18 cellular contexts compared by ENCODE assay signal in the genomic region with DNA sequence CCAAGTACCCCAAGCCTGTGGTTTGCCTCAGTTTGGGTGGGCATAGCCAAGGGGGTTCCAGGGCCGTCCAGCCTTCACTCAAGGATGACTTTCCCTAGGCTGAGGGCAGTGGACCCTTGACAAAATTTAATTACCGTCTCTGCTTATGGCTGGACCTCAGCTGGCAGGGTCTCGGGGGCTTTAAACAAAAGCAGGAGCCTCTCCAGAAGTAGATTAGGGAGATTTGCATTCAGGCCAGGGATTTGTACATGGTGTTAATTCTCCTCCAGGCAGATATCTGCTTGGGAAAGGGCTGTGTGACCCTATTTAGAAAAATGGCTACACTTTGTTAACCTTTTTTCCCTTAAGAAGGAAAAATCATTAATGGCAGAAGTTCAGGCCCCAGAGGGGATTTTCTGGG.
A peak's percentile ranks its signal among the peaks of the same experiment; 100 is the strongest.
DNase-seq lines count a peak whose midpoint lies in the region; ATAC-seq and TF ChIP-seq lines count a peak whose summit lies in the region.
"Had no signal": no experiment of that assay in that cellular context is flagged by ENCODE, and none has a peak within 500 bp of the region (broad histone marks: within the 10 kb centered on the region; RNA-seq: fewer than 3 reads in every experiment).

No MANE protein-coding gene starts in this region.

- H3K27me3 Mint-ChIP-seq in type B pancreatic cell (no peaks in the 10 kb centered on the region), MCF 10A (ENCODE audit: insufficient read depth, unreplicated experiment) (no peaks in the 10 kb centered on the region)

- no peak overlapping the region for H3K56ac ChIP-seq in mesendoderm (ENCODE audit: low read length)

- H3K79me2 ChIP-seq in SK-N-SH (ENCODE audit: insufficient read depth) (no peaks in the 10 kb centered on the region), mesendoderm (ENCODE audit: control insufficient read depth, insufficient read depth, low read length) (no peaks in the 10 kb centered on the region)

- H3K4me3 ChIP-seq in SK-N-SH (ENCODE audit: low read depth in 2 of 2, low read length in 1 of 2) (no peak overlapping the region), WERI-Rb-1 (ENCODE audit: low read depth, low read length) (no peak overlapping the region), mesendoderm (ENCODE audit: low read length) (no peak overlapping the region), left lung (no peak overlapping the region)

- H4K8ac ChIP-seq in mesendoderm (ENCODE audit: low read depth, low read length) = no peak overlapping the region

- peaks cover 6% of the 10 kb centered on the region for H3K9me3 Mint-ChIP-seq in type B pancreatic cell
- no peaks in the 10 kb centered on the region for H3K9me3 Mint-ChIP-seq in MCF 10A (ENCODE audit: unreplicated experiment)
- H3K9me3 Mint-ChIP-seq: H9 had no signal

- peak overlapping the region in 1 of 2 experiments; percentile 89; a peak in 2 of 4 replicates for H3K27ac ChIP-seq in SK-N-SH (ENCODE audit: low read depth in 2 of 2, low read length in 1 of 2)
- H3K27ac ChIP-seq in WERI-Rb-1 = peak overlapping the region; percentile 54
- peak overlapping the region; percentile 59 for H3K27ac ChIP-seq in mesendoderm (ENCODE audit: low read depth, low read length)
- no peak overlapping the region for H3K27ac ChIP-seq in left lung
- H3K27ac ChIP-seq: 22Rv1 had no signal

- H4K20me1 ChIP-seq in SK-N-SH (ENCODE audit: insufficient read depth) = no peaks in the 10 kb centered on the region

- peak in 1 of 2 experiments; percentile 57; a peak in 1 of 4 replicates for TF ChIP-seq EP300 in SK-N-SH (IDR thresholded peaks at IDR 0.05; ENCODE audit: borderline replicate concordance in 1 of 2, low read depth in 1 of 2, low read length in 1 of 2)

- H3K27me3 ChIP-seq in SK-N-SH (ENCODE audit: insufficient read depth) (no peaks in the 10 kb centered on the region), WERI-Rb-1 (ENCODE audit: insufficient read depth, low read depth, severe bottlenecking) (no peaks in the 10 kb centered on the region), mesendoderm (ENCODE audit: insufficient read depth, low read length, poor library complexity) (no peaks in the 10 kb centered on the region), left lung (no peaks in the 10 kb centered on the region)

- H3K9ac ChIP-seq in SK-N-SH (no peak overlapping the region), mesendoderm (ENCODE audit: low read length) (no peak overlapping the region)

- POLR2A ChIA-PET in SK-N-SH (lab: Yijun Ruan, JAX) = no interaction called here
- POLR2A ChIA-PET in MCF 10A (lab: Yijun Ruan, JAX) = no interaction called here

- intact Hi-C loops in MCF 10A (cut with micrococcal nuclease) (no loop called here), left lung (cut with DNase I) (no loop called here)

- no peak overlapping the region for H4K5ac ChIP-seq in mesendoderm (ENCODE audit: low read length)

- no peak overlapping the region for H3K23ac ChIP-seq in mesendoderm (ENCODE audit: low read length)

- no peak overlapping the region for H2BK15ac ChIP-seq in mesendoderm (replicated peaks; ENCODE audit: low read depth)

- H3F3A ChIP-seq in SK-N-SH (replicated peaks; ENCODE audit: insufficient read depth) = no peaks in the 10 kb centered on the region

- ATAC-seq in SK-N-SH treated with all-trans-retinoic acid at 6 μM for 48 hours = no peak
- no peak for ATAC-seq in HG02884 (IDR thresholded peaks at IDR 0.05; ENCODE audit: unreplicated experiment)
- ATAC-seq in left lung = no peak
- ATAC-seq: PC-3 had no signal

- H3K4me2 ChIP-seq in SK-N-SH (no peak overlapping the region), mesendoderm (ENCODE audit: low read length) (no peak overlapping the region)

- H3K27ac Mint-ChIP-seq in type B pancreatic cell (peak overlapping the region; percentile 55), MCF 10A (ENCODE audit: low read depth, unreplicated experiment) (no peak overlapping the region)

- H3K4me1 Mint-ChIP-seq in type B pancreatic cell (ENCODE audit: unreplicated experiment) (peaks cover 64% of the 10 kb centered on the region), MCF 10A (ENCODE audit: insufficient read depth, unreplicated experiment) (no peaks in the 10 kb centered on the region)

- peak overlapping the region; percentile 92 for H3K18ac ChIP-seq in mesendoderm (ENCODE audit: low read length)

- CTCF ChIA-PET in SK-N-SH (lab: Yijun Ruan, JAX) = interaction anchor here (0.6 to 1.4 kb wide), 3 partner anchors 102 to 212 kb away, joined by 3 read pairs; no protein-coding TSS in a partner anchor
- CTCF ChIA-PET in MCF 10A (lab: Yijun Ruan, JAX) = no interaction called here

- no TSS peak for BruUV-seq in MCF 10A (replicated peaks; lab: Mats Ljungman, UMichigan)

- TF ChIP-seq CTCF in SK-N-SH (IDR thresholded peaks at IDR 0.05) (no peak), WERI-Rb-1 (IDR thresholded peaks at IDR 0.05; ENCODE audit: low read depth, low read length) (no peak), type B pancreatic cell (conservative IDR thresholded peaks at IDR 0.05) (no peak), MCF 10A (IDR thresholded peaks at IDR 0.05; ENCODE audit: unreplicated experiment) (no peak), left lung (IDR thresholded peaks at IDR 0.05) (no peak)

- H3K9me3 ChIP-seq in SK-N-SH (no peaks in the 10 kb centered on the region), WERI-Rb-1 (ENCODE audit: severe bottlenecking) (no peaks in the 10 kb centered on the region), left lung (no peaks in the 10 kb centered on the region)

- no peak overlapping the region for H2AFZ ChIP-seq in SK-N-SH (ENCODE audit: low read depth)

- TF ChIP-seq RAD21 in SK-N-SH (IDR thresholded peaks at IDR 0.05; ENCODE audit: low read length) = no peak; the same call in 1 of the 2 replicates

- H3K79me1 ChIP-seq in mesendoderm (ENCODE audit: low read length) = peaks cover 7% of the 10 kb centered on the region

- H3K4ac ChIP-seq in mesendoderm (ENCODE audit: low read depth, low read length) = peak overlapping the region; percentile 92

- 80% methylated on average over 3 of the region's 3 CpGs for WGBS in SK-N-SH (ENCODE audit: low lambda C conversion rate)
- no CpG with 5 or more reads among the region's 3 CpGs for WGBS in mesendoderm (ENCODE audit: extremely low coverage, insufficient coverage, low lambda C conversion rate)

- H3K4me3 Mint-ChIP-seq in type B pancreatic cell (peak overlapping the region; percentile 47), MCF 10A (ENCODE audit: unreplicated experiment) (no peak overlapping the region)
- H3K4me3 Mint-ChIP-seq: H9 had no signal

- H3K36me3 ChIP-seq in SK-N-SH (replicated peaks in 1 of 2; ENCODE audit: control insufficient read depth in 1 of 2, insufficient read depth in 2 of 2, low read length in 1 of 2) (no peaks in the 10 kb centered on the region), WERI-Rb-1 (no peaks in the 10 kb centered on the region), mesendoderm (ENCODE audit: control insufficient read depth, insufficient read depth, low read length) (no peaks in the 10 kb centered on the region), left lung (no peaks in the 10 kb centered on the region)

- H3K4me1 ChIP-seq in SK-N-SH (ENCODE audit: control insufficient read depth in 1 of 2, insufficient read depth in 2 of 2, low read depth in 1 of 2, low read length in 1 of 2) (peaks cover 11 to 39% of the 10 kb centered on the region in 2 experiments; a peak in 3 of 4 replicates), mesendoderm (ENCODE audit: control insufficient read depth, low read depth, low read length) (peaks cover 13% of the 10 kb centered on the region), left lung (peaks cover 0 to 3% of the 10 kb centered on the region in 2 donors)

- DNase-seq in SK-N-SH (peak; percentile 31), WERI-Rb-1 (peak; percentile 45), mesendoderm (peak; percentile 37), type B pancreatic cell (ENCODE audit: extremely low spot score, unreplicated experiment) (no peak), MCF 10A (ENCODE audit: unreplicated experiment) (no peak), left lung (no peak)
- DNase-seq: C1 segment of cervical spinal cord, H9, IMR-90, Kasumi-1, NCI-H1436 treated with DMSO at 0.1 percent for 48 hours, NCI-H2081 treated with DMSO at 0.1 percent for 48 hours, NCI-H2227 treated with DMSO at 0.1 percent for 48 hours, NCI-H526, PC-3 had no signal

- H3K9me2 ChIP-seq in SK-N-SH = no peaks in the 10 kb centered on the region

- H2AK5ac ChIP-seq in mesendoderm (ENCODE audit: low read length) = no peak overlapping the region

- no peak overlapping the region for H2BK5ac ChIP-seq in mesendoderm (ENCODE audit: low read length)

- H3K36me3 Mint-ChIP-seq in type B pancreatic cell = peaks cover 4% of the 10 kb centered on the region
- no peaks in the 10 kb centered on the region for H3K36me3 Mint-ChIP-seq in MCF 10A (ENCODE audit: insufficient read depth, unreplicated experiment)

- peak overlapping the region; percentile 95 for H2BK120ac ChIP-seq in mesendoderm (ENCODE audit: low read depth, low read length)

TF ChIP-seq in SK-N-SH, 30 proteins besides CTCF, POLR2A, EP300 and RAD21:
- TF ChIP-seq GATA2 (CRISPR knock-in tag; IDR thresholded peaks at IDR 0.05) (0 out of 2 replicates have a peak, but pooled peaks have one; percentile 20), RFX5 (IDR thresholded peaks at IDR 0.05; ENCODE audit: low read length) (no peak), MXI1 (IDR thresholded peaks at IDR 0.05; ENCODE audit: low read depth, low read length) (no peak), TAF1 (IDR thresholded peaks at IDR 0.05; ENCODE audit: borderline replicate concordance, low read depth, low read length) (no peak), YY1 (IDR thresholded peaks at IDR 0.05; ENCODE audit: low read depth) (no peak), FOXJ3 (CRISPR knock-in tag; IDR thresholded peaks at IDR 0.05) (peak; percentile 35; the same call in 1 of the 2 replicates), ELF1 (IDR thresholded peaks at IDR 0.05) (no peak)

TF ChIP-seq in SK-N-SH treated with all-trans-retinoic acid at 6 μM for 48 hours, 23 proteins besides CTCF, POLR2A, EP300 and RAD21 (continues in another document):
- no peak for TF ChIP-seq ZNF8 (CRISPR knock-in tag; IDR thresholded peaks at IDR 0.05)
- TF ChIP-seq PPARA (CRISPR knock-in tag; IDR thresholded peaks at IDR 0.05; ENCODE audit: borderline replicate concordance) = no peak
- no peak for TF ChIP-seq ISL1 (CRISPR knock-in tag; IDR thresholded peaks at IDR 0.05)
- no peak for TF ChIP-seq TOX (CRISPR knock-in tag; IDR thresholded peaks at IDR 0.05; ENCODE audit: borderline replicate concordance)
- no peak for TF ChIP-seq ZNF565 (CRISPR knock-in tag; conservative IDR thresholded peaks at IDR 0.05; ENCODE audit: low read depth)
- no peak for TF ChIP-seq ZC3H10 (CRISPR knock-in tag; IDR thresholded peaks at IDR 0.05)

Comparison
In these comparisons a context has a peak if more than half of its experiments do, and no peak if none do; other contexts are left out.
1. DNase-seq: peak in SK-N-SH (single experiment), WERI-Rb-1 (single experiment) and mesendoderm (single experiment); none in type B pancreatic cell (single experiment), MCF 10A (single experiment) and left lung (0 of 2).
2. H3K27ac ChIP-seq: peak in WERI-Rb-1 (single experiment) and mesendoderm (single experiment); none in left lung (0 of 2).